Comparison of ENCODE assay signal across 10 cellular contexts in the genomic region with DNA sequence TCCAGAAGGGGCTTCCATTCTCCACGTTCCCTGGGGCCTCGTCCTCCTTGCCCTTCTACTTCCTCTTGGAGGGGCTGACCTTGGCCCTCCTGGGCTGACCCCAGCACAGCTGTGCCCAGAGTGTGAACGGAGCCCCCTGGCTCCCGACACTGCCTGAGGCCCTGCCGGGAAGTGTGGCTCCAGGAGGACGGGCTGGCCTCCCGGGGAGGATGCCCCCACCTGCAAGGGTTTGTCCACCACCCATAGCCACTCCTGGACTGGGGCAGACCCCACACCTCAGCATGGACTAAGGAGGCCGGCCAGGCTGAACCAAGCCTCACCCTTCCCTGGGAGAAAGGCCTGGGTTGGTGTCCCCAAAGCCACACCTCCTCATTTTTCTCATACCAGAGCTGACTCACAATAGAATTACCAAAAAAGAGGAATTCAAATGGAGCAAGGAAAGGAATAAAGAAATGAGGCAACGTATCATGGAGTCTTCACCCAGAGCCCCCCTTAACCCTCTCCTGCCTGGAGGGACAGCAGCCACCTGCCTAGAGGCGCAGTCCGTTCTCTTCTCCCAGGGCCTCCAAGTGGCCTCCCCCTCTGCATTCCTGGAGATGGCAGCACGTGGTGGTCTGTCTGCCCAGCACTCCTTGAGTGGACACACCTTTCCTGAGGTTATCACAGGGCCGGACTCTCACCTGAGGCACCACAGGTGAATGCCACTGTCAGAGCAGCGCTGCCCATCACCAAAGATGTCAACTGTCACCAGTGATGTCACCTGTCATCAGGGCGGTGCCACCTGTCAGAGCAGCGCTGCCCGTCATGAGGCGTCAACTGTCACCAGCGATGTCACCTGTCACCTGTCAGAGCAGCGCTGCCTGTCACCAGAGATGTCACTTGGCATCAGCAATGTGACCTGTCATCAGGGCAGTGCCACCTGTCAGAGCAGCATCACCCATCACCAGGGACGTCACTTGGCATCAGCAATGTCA. TPM values are rescaled to one million over a fixed set of nuclear protein-coding genes. Genes with fewer than 3 reads are reported as not detected.
DNase-seq lines count a peak whose midpoint lies in the region; ATAC-seq, FAIRE-seq and TF ChIP-seq lines count a peak whose summit lies in the region.
"Had no signal": no experiment of that assay in that cellular context is flagged by ENCODE, and none has a peak within 500 bp of the region (broad histone marks: within the 10 kb centered on the region; RNA-seq: fewer than 3 reads in every experiment).

No MANE protein-coding gene starts in this region.

- DNase-seq in EH (ENCODE audit: low read depth) (peak; percentile 87), RCC 7860 (ENCODE audit: low spot score) (peak; percentile 10), fibroblast of pulmonary artery (ENCODE audit: low read depth) (peak; percentile 78), retinal pigment epithelial cell (ENCODE audit: low read depth) (peak; percentile 29), lower leg skin (ENCODE audit: low spot score in 2 of 2) (no peak), activated T-cell treated with anti-CD3 and anti-CD28 coated beads for 4 hours (no peak)
- DNase-seq in stimulated activated naive CD4-positive, alpha-beta T cell treated with Interleukin-2 at 50 U/mL for 16 hours (lab: John Stamatoyannopoulos, UW): no peak
- DNase-seq: NCI-H748 treated with DMSO at 0.1 percent for 48 hours had no signal

- H3K4me3 ChIP-seq in fibroblast of pulmonary artery (replicated peaks; ENCODE audit: low read depth, low read length) (no peak overlapping the region), retinal pigment epithelial cell (ENCODE audit: low read length) (no peak overlapping the region), lower leg skin (ENCODE audit: low read depth, poor library complexity, severe bottlenecking) (no peak overlapping the region)
- H3K4me3 ChIP-seq: tibial nerve had no signal

- 77 to 83% methylated on average over 16 to 21 of the region's 21 CpGs for WGBS in lower leg skin, 2 donors

- no peak for ATAC-seq in GM18870 (IDR thresholded peaks at IDR 0.05; ENCODE audit: unreplicated experiment)

- no peak for TF ChIP-seq CTCF in fibroblast of pulmonary artery (IDR thresholded peaks at IDR 0.05; ENCODE audit: low read length, missing control alignments)
- TF ChIP-seq CTCF in retinal pigment epithelial cell (conservative IDR thresholded peaks at IDR 0.05; ENCODE audit: low read depth, low read length): no peak
- no peak for TF ChIP-seq CTCF in lower leg skin (IDR thresholded peaks at IDR 0.05)

- TF ChIP-seq POLR2A in lower leg skin (IDR thresholded peaks at IDR 0.05): no peak

- FAIRE-seq in RCC 7860 (lab: Jason Lieb, UNC): no peak

- intact Hi-C loops in lower leg skin (cut with DNase I; ENCODE audit: low total_unique reads): no loop called here

RNA-seq across cellular contexts. Expression of gene C13orf46, which starts 3.1 kb away (rescaled TPM):
- total RNA-seq in lower leg skin: 1 to 10 TPM in 1 of 4 donors, under 1 TPM in 2, not detected in 1; 0.13 to 1.4 (median 0.13) TPM

Comparison
In these comparisons a context has a peak if more than half of its experiments do, and no peak if none do; other contexts are left out.
1. DNase-seq: peak in EH (single experiment), RCC 7860 (single experiment), fibroblast of pulmonary artery (single experiment) and retinal pigment epithelial cell (single experiment); none in lower leg skin (0 of 2), activated T-cell treated with anti-CD3 and anti-CD28 coated beads for 4 hours (single experiment) and stimulated activated naive CD4-positive, alpha-beta T cell treated with Interleukin-2 at 50 U/mL for 16 hours (single experiment).